ENCODE assay signal across 1 cellular context in genomic region chr1:23562138-23562819, GRCh38.
TF ChIP-seq lines count a peak whose summit lies in the region.

No MANE protein-coding gene starts in this region.

TF ChIP-seq in HepG2, 621 proteins besides CTCF, POLR2A, EP300 and RAD21 (continued from another document and continues in another):
- TF ChIP-seq BRF2 (CRISPR knock-in tag; IDR thresholded peaks at IDR 0.05) = no peak
- TF ChIP-seq ATF7-NPFF (CRISPR knock-in tag; IDR thresholded peaks at IDR 0.05; ENCODE audit: low read depth) = no peak
- TF ChIP-seq ZNF251 (CRISPR knock-in tag; IDR thresholded peaks at IDR 0.05) = no peak
- no peak for TF ChIP-seq ZNF724P (CRISPR knock-in tag; IDR thresholded peaks at IDR 0.05; ENCODE audit: borderline replicate concordance)
- TF ChIP-seq ZSCAN5A (CRISPR knock-in tag; IDR thresholded peaks at IDR 0.05; ENCODE audit: borderline replicate concordance) = no peak
- no peak for TF ChIP-seq SRF (IDR thresholded peaks at IDR 0.05; ENCODE audit: low read depth, low read length)
- no peak for TF ChIP-seq ZBTB37 (CRISPR knock-in tag; IDR thresholded peaks at IDR 0.05)
- TF ChIP-seq KLF16 (CRISPR knock-in tag; IDR thresholded peaks at IDR 0.05) = peak in 1 of 2 experiments; percentile 35; a peak in 1 of 4 replicates
- TF ChIP-seq CENPT (CRISPR knock-in tag; IDR thresholded peaks at IDR 0.05; ENCODE audit: low read depth) = no peak
- no peak for TF ChIP-seq ZNF678 (CRISPR knock-in tag; IDR thresholded peaks at IDR 0.05)
- TF ChIP-seq CCAR2 (optimal IDR thresholded peaks at IDR 0.05; ENCODE audit: low read depth, low read length) = no peak
- TF ChIP-seq SATB2 (CRISPR knock-in tag; IDR thresholded peaks at IDR 0.05) = no peak
- TF ChIP-seq ZNF710 (CRISPR knock-in tag; IDR thresholded peaks at IDR 0.05; ENCODE audit: borderline replicate concordance) = no peak
- TF ChIP-seq BRCA1 (CRISPR knock-in tag; IDR thresholded peaks at IDR 0.05) = no peak
- no peak for TF ChIP-seq KAT7 (CRISPR knock-in tag; IDR thresholded peaks at IDR 0.05; ENCODE audit: borderline replicate concordance)
- no peak for TF ChIP-seq CBX5 (CRISPR knock-in tag; IDR thresholded peaks at IDR 0.05; ENCODE audit: borderline replicate concordance)
- 0 out of 2 replicates have a peak, but pooled peaks have one; percentile 16 for TF ChIP-seq HNF1A (IDR thresholded peaks at IDR 0.05; ENCODE audit: low read depth)
- peak; percentile 68; the same call in 1 of the 2 replicates for TF ChIP-seq HNF1A (CRISPR knock-in tag; IDR thresholded peaks at IDR 0.05; ENCODE audit: borderline replicate concordance)
- no peak for TF ChIP-seq CREBL2 (CRISPR knock-in tag; IDR thresholded peaks at IDR 0.05; ENCODE audit: borderline replicate concordance)
- TF ChIP-seq ZNF597 (CRISPR knock-in tag; IDR thresholded peaks at IDR 0.05) = no peak
- no peak for TF ChIP-seq PCBP1 (IDR thresholded peaks at IDR 0.05; ENCODE audit: borderline replicate concordance, low read depth, low read length)
- TF ChIP-seq ZNF34 (CRISPR knock-in tag; IDR thresholded peaks at IDR 0.05; ENCODE audit: borderline replicate concordance) = no peak
- peak; percentile 81 for TF ChIP-seq ASH2L (IDR thresholded peaks at IDR 0.05; ENCODE audit: insufficient read length, low read depth, low read length)
- no peak for TF ChIP-seq AKNA (CRISPR knock-in tag; IDR thresholded peaks at IDR 0.05; ENCODE audit: borderline replicate concordance)
- TF ChIP-seq ZXDC (CRISPR knock-in tag; IDR thresholded peaks at IDR 0.05) = no peak
- no peak for TF ChIP-seq KAT2B (IDR thresholded peaks at IDR 0.05; ENCODE audit: borderline replicate concordance, low read depth, low read length)
- peak; percentile 28; the same call in 1 of the 2 replicates for TF ChIP-seq HOXD1 (CRISPR knock-in tag; IDR thresholded peaks at IDR 0.05)
- TF ChIP-seq CBFB (CRISPR knock-in tag; IDR thresholded peaks at IDR 0.05) = 0 out of 2 replicates have a peak, but pooled peaks have one; percentile 48
- no peak for TF ChIP-seq SYNCRIP (IDR thresholded peaks at IDR 0.05; ENCODE audit: insufficient read depth, low read depth, low read length)
- TF ChIP-seq SCMH1 (CRISPR knock-in tag; IDR thresholded peaks at IDR 0.05; ENCODE audit: borderline replicate concordance) = no peak
- TF ChIP-seq PITX1 (CRISPR knock-in tag; IDR thresholded peaks at IDR 0.05) = peak; percentile 94
- TF ChIP-seq ZNF607 (CRISPR knock-in tag; IDR thresholded peaks at IDR 0.05; ENCODE audit: borderline replicate concordance) = peak; percentile 33; the same call in 1 of the 2 replicates
- TF ChIP-seq ZBTB20 (CRISPR knock-in tag; IDR thresholded peaks at IDR 0.05; ENCODE audit: borderline replicate concordance, low read depth) = no peak
- no peak for TF ChIP-seq ZNF773 (CRISPR knock-in tag; IDR thresholded peaks at IDR 0.05; ENCODE audit: borderline replicate concordance)
- TF ChIP-seq KDM6A (CRISPR knock-in tag; IDR thresholded peaks at IDR 0.05; ENCODE audit: low read depth) = 0 out of 2 replicates have a peak, but pooled peaks have one; percentile 47
